1 cellular context compared by ENCODE assay signal in the genomic region with DNA sequence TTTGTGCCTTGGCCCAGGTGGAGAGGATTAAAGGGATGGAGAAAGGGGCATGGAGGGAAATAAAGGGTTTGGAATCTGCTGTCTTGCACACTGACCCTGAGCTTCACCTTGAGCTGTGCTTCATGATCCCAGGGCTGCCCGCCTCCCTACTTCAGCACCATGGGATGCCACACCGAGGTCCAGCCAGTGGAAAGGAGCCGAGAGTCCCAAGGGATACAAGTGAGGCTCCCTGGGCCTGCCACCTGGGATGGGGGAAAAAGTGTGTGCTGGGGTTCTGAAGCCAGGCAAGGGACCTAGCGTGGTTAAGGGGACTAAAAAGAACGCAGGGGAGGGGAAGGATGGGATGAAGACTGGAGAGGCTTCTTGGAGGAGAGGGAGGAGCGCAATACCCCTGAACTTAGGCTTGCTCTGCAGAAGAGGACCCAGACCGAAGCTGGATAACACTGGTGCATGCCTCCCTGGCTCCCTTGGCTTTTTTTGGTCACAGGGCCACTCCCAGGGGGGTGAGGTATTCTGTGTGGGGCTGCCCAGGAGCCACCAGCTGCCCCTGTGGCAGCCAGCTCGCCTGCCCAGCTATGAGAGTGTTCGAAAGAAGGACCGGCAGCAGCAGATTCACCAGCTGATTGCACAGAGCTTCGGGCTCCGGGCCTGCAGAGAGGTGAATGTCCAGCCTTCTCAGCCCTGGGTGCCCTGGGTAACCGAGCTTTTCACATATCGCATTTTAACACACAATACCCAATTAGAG.
TF ChIP-seq lines count a peak whose summit lies in the region.

No MANE protein-coding gene starts in this region.

TF ChIP-seq in K562, 482 proteins besides CTCF, POLR2A, EP300 and RAD21:
- TF ChIP-seq RBFOX2 (IDR thresholded peaks at IDR 0.05; ENCODE audit: low read depth, low read length) (peak; percentile 39; the same call in 1 of the 2 replicates), CHD2 (IDR thresholded peaks at IDR 0.05; ENCODE audit: low read depth, low read length) (no peak), XRCC3 (IDR thresholded peaks at IDR 0.05) (no peak), ETV1 (tag; conservative IDR thresholded peaks at IDR 0.05; ENCODE audit: low read depth) (no peak), ZNF644 (tag; IDR thresholded peaks at IDR 0.05; ENCODE audit: low read depth) (no peak), ZEB2 (IDR thresholded peaks at IDR 0.05) (no peak), L3MBTL2 (IDR thresholded peaks at IDR 0.05) (no peak), RB1 (IDR thresholded peaks at IDR 0.05; ENCODE audit: low read depth) (no peak), POLR2G (IDR thresholded peaks at IDR 0.05; ENCODE audit: low read depth, low read length) (peak; percentile 35; the same call in 1 of the 2 replicates), ZNF324 (CRISPR knock-in tag; IDR thresholded peaks at IDR 0.05) (no peak)
- TF ChIP-seq, protein P1, sequence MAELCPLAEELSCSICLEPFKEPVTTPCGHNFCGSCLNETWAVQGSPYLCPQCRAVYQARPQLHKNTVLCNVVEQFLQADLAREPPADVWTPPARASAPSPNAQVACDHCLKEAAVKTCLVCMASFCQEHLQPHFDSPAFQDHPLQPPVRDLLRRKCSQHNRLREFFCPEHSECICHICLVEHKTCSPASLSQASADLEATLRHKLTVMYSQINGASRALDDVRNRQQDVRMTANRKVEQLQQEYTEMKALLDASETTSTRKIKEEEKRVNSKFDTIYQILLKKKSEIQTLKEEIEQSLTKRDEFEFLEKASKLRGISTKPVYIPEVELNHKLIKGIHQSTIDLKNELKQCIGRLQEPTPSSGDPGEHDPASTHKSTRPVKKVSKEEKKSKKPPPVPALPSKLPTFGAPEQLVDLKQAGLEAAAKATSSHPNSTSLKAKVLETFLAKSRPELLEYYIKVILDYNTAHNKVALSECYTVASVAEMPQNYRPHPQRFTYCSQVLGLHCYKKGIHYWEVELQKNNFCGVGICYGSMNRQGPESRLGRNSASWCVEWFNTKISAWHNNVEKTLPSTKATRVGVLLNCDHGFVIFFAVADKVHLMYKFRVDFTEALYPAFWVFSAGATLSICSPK (IDR thresholded peaks at IDR 0.05; ENCODE audit: borderline replicate concordance), result no peak
- TF ChIP-seq, protein P2, sequence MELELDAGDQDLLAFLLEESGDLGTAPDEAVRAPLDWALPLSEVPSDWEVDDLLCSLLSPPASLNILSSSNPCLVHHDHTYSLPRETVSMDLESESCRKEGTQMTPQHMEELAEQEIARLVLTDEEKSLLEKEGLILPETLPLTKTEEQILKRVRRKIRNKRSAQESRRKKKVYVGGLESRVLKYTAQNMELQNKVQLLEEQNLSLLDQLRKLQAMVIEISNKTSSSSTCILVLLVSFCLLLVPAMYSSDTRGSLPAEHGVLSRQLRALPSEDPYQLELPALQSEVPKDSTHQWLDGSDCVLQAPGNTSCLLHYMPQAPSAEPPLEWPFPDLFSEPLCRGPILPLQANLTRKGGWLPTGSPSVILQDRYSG (tag; conservative IDR thresholded peaks at IDR 0.05; ENCODE audit: low read depth), result no peak
- TF ChIP-seq, protein P3, sequence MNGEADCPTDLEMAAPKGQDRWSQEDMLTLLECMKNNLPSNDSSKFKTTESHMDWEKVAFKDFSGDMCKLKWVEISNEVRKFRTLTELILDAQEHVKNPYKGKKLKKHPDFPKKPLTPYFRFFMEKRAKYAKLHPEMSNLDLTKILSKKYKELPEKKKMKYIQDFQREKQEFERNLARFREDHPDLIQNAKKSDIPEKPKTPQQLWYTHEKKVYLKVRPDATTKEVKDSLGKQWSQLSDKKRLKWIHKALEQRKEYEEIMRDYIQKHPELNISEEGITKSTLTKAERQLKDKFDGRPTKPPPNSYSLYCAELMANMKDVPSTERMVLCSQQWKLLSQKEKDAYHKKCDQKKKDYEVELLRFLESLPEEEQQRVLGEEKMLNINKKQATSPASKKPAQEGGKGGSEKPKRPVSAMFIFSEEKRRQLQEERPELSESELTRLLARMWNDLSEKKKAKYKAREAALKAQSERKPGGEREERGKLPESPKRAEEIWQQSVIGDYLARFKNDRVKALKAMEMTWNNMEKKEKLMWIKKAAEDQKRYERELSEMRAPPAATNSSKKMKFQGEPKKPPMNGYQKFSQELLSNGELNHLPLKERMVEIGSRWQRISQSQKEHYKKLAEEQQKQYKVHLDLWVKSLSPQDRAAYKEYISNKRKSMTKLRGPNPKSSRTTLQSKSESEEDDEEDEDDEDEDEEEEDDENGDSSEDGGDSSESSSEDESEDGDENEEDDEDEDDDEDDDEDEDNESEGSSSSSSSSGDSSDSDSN (IDR thresholded peaks at IDR 0.05; ENCODE audit: borderline replicate concordance in 1 of 2, low read depth in 2 of 2, low read length in 2 of 2), result no peak
